In genomic region chr5:43037929-43038510, GRCh38 we compare ENCODE assay signal across 8 cellular contexts. TPM values are rescaled to one million over a fixed set of nuclear protein-coding genes. Genes with fewer than 3 reads are reported as not detected.
DNase-seq lines count a peak whose midpoint lies in the region; ATAC-seq and TF ChIP-seq lines count a peak whose summit lies in the region.

No MANE protein-coding gene starts in this region.

- H3K4me1 ChIP-seq in MM.1S (ENCODE audit: low read length) (peaks cover 9% of the 10 kb centered on the region), adrenal gland (replicated peaks in 1 of 2) (no peaks in the 10 kb centered on the region), urinary bladder (ENCODE audit: insufficient read depth) (no peaks in the 10 kb centered on the region)

- H3K4me2 ChIP-seq in MM.1S (ENCODE audit: low read depth, low read length): peak overlapping the region; percentile 78

- H3K9me3 ChIP-seq in MM.1S (replicated peaks; ENCODE audit: insufficient read depth, low read length) (no peaks in the 10 kb centered on the region), adrenal gland (replicated peaks in 1 of 3) (no peaks in the 10 kb centered on the region)

- H3K27me3 ChIP-seq in MM.1S (replicated peaks; ENCODE audit: insufficient read depth, low read length) (no peaks in the 10 kb centered on the region), adrenal gland (no peaks in the 10 kb centered on the region), layer of hippocampus (ENCODE audit: control insufficient read depth, insufficient read depth, low read length) (peaks cover 7% of the 10 kb centered on the region)

- intact Hi-C loops in adrenal gland (cut with DNase I): no loop called here

- peak overlapping the region; percentile 69 for H3K4me3 ChIP-seq in MM.1S (ENCODE audit: low read length)
- H3K4me3 ChIP-seq in adrenal gland: peak overlapping the region in 2 of 4 donors; percentile 18 to 68
- H3K4me3 ChIP-seq in urinary bladder (ENCODE audit: low read depth, low read length): peak overlapping the region; percentile 32

- DNase-seq in activated T-cell treated with anti-CD3 and anti-CD28 coated beads for 4 hours: peak; percentile 28
- DNase-seq in activated T-cell treated with anti-CD3 and anti-CD28 coated beads, Interleukin-2, amount 50 U/mL, for 1 hour: no peak
- peak; percentile 92 for DNase-seq in MM.1S
- no peak for DNase-seq in adrenal gland
- no peak for DNase-seq in DMS153 (lab: John Stamatoyannopoulos, UW)

- no peaks in the 10 kb centered on the region for H4K20me1 ChIP-seq in MM.1S (ENCODE audit: insufficient read depth, low read length)

- peak overlapping the region; percentile 87 for H3K27ac ChIP-seq in MM.1S (ENCODE audit: low read length)
- H3K27ac ChIP-seq in adrenal gland: peak overlapping the region in 4 of 5 donors; percentile 14 to 99 (median 61)
- H3K27ac ChIP-seq in layer of hippocampus (ENCODE audit: low read depth, low read length): peak overlapping the region; percentile 35
- H3K27ac ChIP-seq in urinary bladder (ENCODE audit: low read depth): peak overlapping the region; percentile 38

- TF ChIP-seq CTCF in MM.1S (IDR thresholded peaks at IDR 0.05; ENCODE audit: low read length) (no peak), adrenal gland (IDR thresholded peaks at IDR 0.05) (no peak)

- no peak for ATAC-seq in GM19035 (IDR thresholded peaks at IDR 0.05; ENCODE audit: unreplicated experiment)

- H3K36me3 ChIP-seq in MM.1S (replicated peaks; ENCODE audit: insufficient read depth, low read length) (no peaks in the 10 kb centered on the region), adrenal gland (replicated peaks in 1 of 2) (no peaks in the 10 kb centered on the region), urinary bladder (ENCODE audit: insufficient read depth) (no peaks in the 10 kb centered on the region)

- H3K9me2 ChIP-seq in MM.1S (replicated peaks; ENCODE audit: insufficient read depth, low read length): no peaks in the 10 kb centered on the region

- TF ChIP-seq POLR2A in adrenal gland (IDR thresholded peaks at IDR 0.05): no peak

- peak overlapping the region; percentile 88; the same call in 1 of the 2 replicates for H3K9ac ChIP-seq in MM.1S (ENCODE audit: low read length)

- 39 to 53% (median 48%) methylated on average over 21 of the region's 21 CpGs for WGBS in adrenal gland, 4 donors
- 28% methylated on average over 21 of the region's 21 CpGs for WGBS in urinary bladder

- peak overlapping the region; percentile 62 for H2AFZ ChIP-seq in MM.1S (ENCODE audit: low read length)

- H3K79me2 ChIP-seq in MM.1S (ENCODE audit: low read length): no peaks in the 10 kb centered on the region

- peaks cover 62% of the 10 kb centered on the region for H3F3A ChIP-seq in MM.1S (ENCODE audit: insufficient read depth, low read length)

RNA-seq across cellular contexts. Expression of gene ANXA2R, which starts 2.1 kb away (rescaled TPM):
- total RNA-seq in adrenal gland: 1 to 10 TPM in 7 of 8 donors, under 1 TPM in 1; 0.30 to 3.7 (median 2.8) TPM
- 1 to 10 TPM in 2 of 3 donors, under 1 TPM in 1; 0.55 to 5.2 (median 3.5) TPM for polyA plus RNA-seq in adrenal gland
- 3.5 TPM for total RNA-seq in urinary bladder
- 2.9 TPM for polyA plus RNA-seq in urinary bladder

Comparison
In these comparisons a context has a peak if more than half of its experiments do, and no peak if none do; other contexts are left out.
1. DNase-seq: peak in activated T-cell treated with anti-CD3 and anti-CD28 coated beads for 4 hours (single experiment) and MM.1S (single experiment); none in activated T-cell treated with anti-CD3 and anti-CD28 coated beads, Interleukin-2, amount 50 U/mL, for 1 hour (single experiment), adrenal gland (0 of 7) and DMS153 (single experiment).
2. H3K27ac ChIP-seq: peak in every context shown above with its lines; median percentile 87 in MM.1S; 61 in adrenal gland; 38 in urinary bladder; 35 in layer of hippocampus.